Comparison of ENCODE assay signal across 11 cellular contexts in the genomic region with DNA sequence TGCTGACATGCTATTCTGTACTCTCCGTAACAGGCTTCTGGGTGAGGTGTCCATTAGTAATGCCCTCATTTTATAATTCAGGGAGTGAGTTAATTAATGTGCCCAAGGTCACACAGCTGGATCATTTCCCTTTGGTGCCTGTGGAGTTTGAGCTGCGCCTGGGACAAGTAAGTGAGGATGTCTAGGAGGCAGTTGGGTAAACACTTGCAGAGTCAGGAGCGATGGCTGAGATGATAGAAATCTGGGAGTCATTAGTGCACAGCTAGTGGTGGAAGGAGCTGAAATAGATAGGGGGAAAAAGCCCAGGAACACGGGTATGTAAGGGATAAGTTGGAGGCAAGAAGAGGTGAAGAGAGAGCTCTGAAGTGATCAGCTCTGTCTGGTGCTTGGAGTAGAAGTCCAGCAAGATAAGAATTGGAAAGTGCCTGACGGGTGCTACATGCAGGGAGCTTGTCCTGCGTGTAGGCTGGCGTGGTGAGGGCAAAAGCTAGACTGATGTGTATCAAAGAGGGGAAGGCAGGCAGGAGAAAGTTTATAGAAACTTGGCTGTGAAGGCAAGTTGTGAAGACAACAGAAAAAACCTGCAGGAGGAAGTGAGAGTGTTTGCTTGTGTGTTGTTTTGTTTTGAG. TPM values are rescaled to one million over a fixed set of nuclear protein-coding genes. Genes with fewer than 3 reads are reported as not detected.
DNase-seq lines count a peak whose midpoint lies in the region; ATAC-seq and TF ChIP-seq lines count a peak whose summit lies in the region.
"Had no signal": no experiment of that assay in that cellular context is flagged by ENCODE, and none has a peak within 500 bp of the region (broad histone marks: within the 10 kb centered on the region; RNA-seq: fewer than 3 reads in every experiment).

No MANE protein-coding gene starts in this region.

- no peaks in the 10 kb centered on the region for H3K9me3 Mint-ChIP-seq in neural progenitor cell
- no peaks in the 10 kb centered on the region for H3K9me3 Mint-ChIP-seq in activated CD4-positive, alpha-beta memory T cell treated with anti-CD3 and anti-CD28 coated beads for 36 hours

- ATAC-seq in foreskin keratinocyte, result no peak
- ATAC-seq: PC-3 had no signal

- H3K36me3 ChIP-seq in BLaER1 treated with 17β-estradiol and CSF1 and Interleukin-3, amounts not matched to agents 10 nM and 100 nM, result peaks cover 0 to 11% (median 3%) of the 10 kb centered on the region in 11 experiments; a peak in 6 of 22 replicates
- H3K36me3 ChIP-seq in GM23248 (ENCODE audit: low read depth) (no peaks in the 10 kb centered on the region), SU-DHL-6 (ENCODE audit: low read length) (no peaks in the 10 kb centered on the region), neural progenitor cell (no peaks in the 10 kb centered on the region)

- H3F3A ChIP-seq in GM23248 (ENCODE audit: insufficient read depth) (peaks cover 45% of the 10 kb centered on the region), SU-DHL-6 (ENCODE audit: insufficient read depth) (peaks cover 16% of the 10 kb centered on the region), neural progenitor cell (ENCODE audit: low read depth) (peaks cover 34% of the 10 kb centered on the region)

- CTCF ChIA-PET in activated CD4-positive, alpha-beta memory T cell treated with anti-CD3 and anti-CD28 coated beads for 36 hours (lab: Charles Lee), result no interaction called here

- H3K4me1 Mint-ChIP-seq in neural progenitor cell, result peaks cover 19% of the 10 kb centered on the region
- H3K4me1 Mint-ChIP-seq in activated CD4-positive, alpha-beta memory T cell treated with anti-CD3 and anti-CD28 coated beads for 36 hours (ENCODE audit: low read depth), result peaks cover 6% of the 10 kb centered on the region

- no peaks in the 10 kb centered on the region for H3K27me3 ChIP-seq in BLaER1 treated with 17β-estradiol and CSF1 and Interleukin-3, amounts not matched to agents 10 nM and 100 nM
- H3K27me3 ChIP-seq in GM23248 (replicated peaks; ENCODE audit: insufficient read depth), result no peaks in the 10 kb centered on the region
- H3K27me3 ChIP-seq in SU-DHL-6 (ENCODE audit: low read length), result no peaks in the 10 kb centered on the region
- no peaks in the 10 kb centered on the region for H3K27me3 ChIP-seq in neural progenitor cell
- H3K27me3 ChIP-seq in foreskin keratinocyte, result no peaks in the 10 kb centered on the region

- no peaks in the 10 kb centered on the region for H3K9me2 ChIP-seq in GM23248 (ENCODE audit: insufficient read depth)
- H3K9me2 ChIP-seq in SU-DHL-6 (replicated peaks; ENCODE audit: insufficient read depth, low read length), result no peaks in the 10 kb centered on the region

- intact Hi-C loops in activated CD4-positive, alpha-beta memory T cell treated with anti-CD3 and anti-CD28 coated beads for 36 hours (cut with micrococcal nuclease), result loop anchor here (1.0 to 5.0 kb wide), 8 partner anchors 65 to 1016 kb away; a partner anchor contains a TSS

- POLR2A ChIA-PET in activated CD4-positive, alpha-beta memory T cell treated with anti-CD3 and anti-CD28 coated beads for 36 hours (lab: Charles Lee), result interaction anchor here (0.7 kb wide), 1 partner anchor 457 kb away, joined by 3 read pairs; no protein-coding TSS in a partner anchor

- TF ChIP-seq CTCF in SU-DHL-6 (IDR thresholded peaks at IDR 0.05; ENCODE audit: insufficient read depth, low read length, poor library complexity, severe bottlenecking) (no peak), neural progenitor cell (IDR thresholded peaks at IDR 0.05) (no peak), foreskin keratinocyte (conservative IDR thresholded peaks at IDR 0.05) (no peak)

- H4K20me1 ChIP-seq in BLaER1 treated with 17β-estradiol and CSF1 and Interleukin-3, amounts not matched to agents 10 nM and 100 nM, result peaks cover 23 to 32% (median 25%) of the 10 kb centered on the region in 11 experiments
- H4K20me1 ChIP-seq in GM23248 (ENCODE audit: insufficient read depth) (peaks cover 20% of the 10 kb centered on the region; the same call in 1 of the 2 replicates), SU-DHL-6 (ENCODE audit: low read depth, low read length) (peaks cover 20% of the 10 kb centered on the region), neural progenitor cell (ENCODE audit: low read depth) (peaks cover 25% of the 10 kb centered on the region)

- H3K4me1 ChIP-seq in BLaER1 treated with 17β-estradiol and CSF1 and Interleukin-3, amounts not matched to agents 10 nM and 100 nM, result peaks cover 40 to 59% (median 51%) of the 10 kb centered on the region in 10 experiments
- H3K4me1 ChIP-seq in GM23248 (ENCODE audit: insufficient read depth) (peaks cover 42% of the 10 kb centered on the region), neural progenitor cell (peaks cover 34% of the 10 kb centered on the region), foreskin keratinocyte (peaks cover 15% of the 10 kb centered on the region)

- peaks cover 26% of the 10 kb centered on the region for H3K79me2 ChIP-seq in GM23248 (ENCODE audit: insufficient read depth)
- H3K79me2 ChIP-seq in SU-DHL-6 (ENCODE audit: insufficient read depth, low read length), result peaks cover 32% of the 10 kb centered on the region
- H3K79me2 ChIP-seq in neural progenitor cell (ENCODE audit: low read depth), result peaks cover 57% of the 10 kb centered on the region

- no peak overlapping the region for H3K27ac Mint-ChIP-seq in neural progenitor cell
- H3K27ac Mint-ChIP-seq in activated CD4-positive, alpha-beta memory T cell treated with anti-CD3 and anti-CD28 coated beads for 36 hours, result no peak overlapping the region

- H3K9ac ChIP-seq in BLaER1 treated with 17β-estradiol and CSF1 and Interleukin-3, amounts not matched to agents 10 nM and 100 nM, result peak overlapping the region; percentile 26 to 100 (median 99); a peak in 18 of 22 replicates
- no peak overlapping the region for H3K9ac ChIP-seq in GM23248
- H3K9ac ChIP-seq in SU-DHL-6 (ENCODE audit: low read length), result peak overlapping the region; percentile 93
- H3K9ac ChIP-seq in neural progenitor cell, result no peak overlapping the region

- peak; percentile 30 for DNase-seq in GM23248
- DNase-seq in neural progenitor cell (ENCODE audit: low spot score), result no peak
- no peak for DNase-seq in activated CD8-positive, alpha-beta memory T cell treated with anti-CD3 and anti-CD28 coated beads for 24 hours
- no peak for DNase-seq in foreskin keratinocyte
- no peak for DNase-seq in activated CD4-positive, alpha-beta memory T cell treated with anti-CD3 and anti-CD28 coated beads for 36 hours
- no peak for DNase-seq in activated T-cell treated with anti-CD3 and anti-CD28 coated beads, Interleukin-2, amount 50 U/mL, for 48 hours
- DNase-seq: central memory CD4-positive, alpha-beta T cell; NCI-H1048; PC-3 had no signal

- no peak overlapping the region for H3K4me3 Mint-ChIP-seq in neural progenitor cell
- H3K4me3 Mint-ChIP-seq in activated CD4-positive, alpha-beta memory T cell treated with anti-CD3 and anti-CD28 coated beads for 36 hours, result no peak overlapping the region

- H3K27ac ChIP-seq in BLaER1 treated with 17β-estradiol and CSF1 and Interleukin-3, amounts not matched to agents 10 nM and 100 nM, result peak overlapping the region in 9 of 11 experiments; percentile 95 to 99 (median 99); a peak in 18 of 22 replicates
- H3K27ac ChIP-seq in GM23248, result no peak overlapping the region
- peak overlapping the region; percentile 94 for H3K27ac ChIP-seq in SU-DHL-6 (ENCODE audit: low read depth, low read length)
- no peak overlapping the region for H3K27ac ChIP-seq in neural progenitor cell
- H3K27ac ChIP-seq in foreskin keratinocyte, result no peak overlapping the region

- H3K27me3 Mint-ChIP-seq in neural progenitor cell (ENCODE audit: insufficient read depth, low read depth), result peaks cover 5% of the 10 kb centered on the region
- H3K27me3 Mint-ChIP-seq in activated CD4-positive, alpha-beta memory T cell treated with anti-CD3 and anti-CD28 coated beads for 36 hours, result no peaks in the 10 kb centered on the region

- in situ Hi-C loops in GM23248 (cut with MboI), result no loop called here

- H2AFZ ChIP-seq in GM23248 (peak overlapping the region; percentile 94), SU-DHL-6 (ENCODE audit: low read depth, low read length, severe bottlenecking) (peak overlapping the region; percentile 50), neural progenitor cell (replicated peaks) (no peak overlapping the region)

- peaks cover 2% of the 10 kb centered on the region for H3K36me3 Mint-ChIP-seq in neural progenitor cell
- no peaks in the 10 kb centered on the region for H3K36me3 Mint-ChIP-seq in activated CD4-positive, alpha-beta memory T cell treated with anti-CD3 and anti-CD28 coated beads for 36 hours

- peak overlapping the region; percentile 79 to 98 (median 90) for H3K4me2 ChIP-seq in BLaER1 treated with 17β-estradiol and CSF1 and Interleukin-3, amounts not matched to agents 10 nM and 100 nM
- H3K4me2 ChIP-seq in GM23248 (ENCODE audit: unreplicated experiment) (peak overlapping the region; percentile 98), SU-DHL-6 (ENCODE audit: low read depth, low read length, poor library complexity, severe bottlenecking) (peak overlapping the region; percentile 77), neural progenitor cell (peak overlapping the region; percentile 95)

- WGBS in GM23248 (ENCODE audit: low coverage in 1 of 2, low lambda C conversion rate in 2 of 2, missing lambda C conversion rate in 2 of 2), 2 experiments, result 41 to 42% methylated on average over 7 of the region's 7 CpGs

- no peaks in the 10 kb centered on the region for H3K9me3 ChIP-seq in BLaER1 treated with 17β-estradiol and CSF1 and Interleukin-3, amounts not matched to agents 10 nM and 100 nM (replicated peaks in 1 of 11)
- H3K9me3 ChIP-seq in GM23248 (ENCODE audit: low read depth) (no peaks in the 10 kb centered on the region), SU-DHL-6 (ENCODE audit: insufficient read depth, low read length) (no peaks in the 10 kb centered on the region), neural progenitor cell (ENCODE audit: low read depth) (no peaks in the 10 kb centered on the region)

- H3K4me3 ChIP-seq in BLaER1 treated with 17β-estradiol and CSF1 and Interleukin-3, amounts not matched to agents 10 nM and 100 nM, result peak overlapping the region in 7 of 10 experiments; percentile 95 to 99 (median 98); a peak in 12 of 20 replicates
- no peak overlapping the region for H3K4me3 ChIP-seq in GM23248
- peak overlapping the region; percentile 52 for H3K4me3 ChIP-seq in SU-DHL-6 (ENCODE audit: insufficient read depth, low read length, poor library complexity, severe bottlenecking)
- peak overlapping the region; percentile 99 for H3K4me3 ChIP-seq in neural progenitor cell

RNA-seq across cellular contexts. Expression of a gene that starts 1.7 kb away (rescaled TPM):
- total RNA-seq in GM23248 (2014; rRNA removed; shearing (Covaris generic)), result 3.2 and 3.7 TPM in 2 replicates
- polyA plus RNA-seq in GM23248 (2016; fragmentation: Nextera tagmentation; extraction: Ambion mirVana) (18.8 and 19.4 TPM in 2 replicates), foreskin keratinocyte (8.9 and 11.4 TPM in 2 replicates)
- total RNA-seq in neural progenitor cell (ENCODE audit: low replicate concordance) (27.0 and 31.9 TPM in 2 replicates), foreskin keratinocyte (17.1 and 18.7 TPM in 2 replicates)
- 10 to 100 TPM; 38.0 to 39.4 TPM for total RNA-seq in activated CD4-positive, alpha-beta memory T cell treated with anti-CD3 and anti-CD28 coated beads for 36 hours

Comparison
In these comparisons a context has a peak if more than half of its experiments do, and no peak if none do; other contexts are left out.
1. H3K27ac ChIP-seq: peak in BLaER1 treated with 17β-estradiol and CSF1 and Interleukin-3, amounts not matched to agents 10 nM and 100 nM (9 of 11) and SU-DHL-6 (single experiment); none in GM23248 (single experiment), neural progenitor cell (single experiment) and foreskin keratinocyte (single experiment).
2. H3K9ac ChIP-seq: peak in BLaER1 treated with 17β-estradiol and CSF1 and Interleukin-3, amounts not matched to agents 10 nM and 100 nM (11 of 11) and SU-DHL-6 (single experiment); none in GM23248 (single experiment) and neural progenitor cell (single experiment).
3. Peak in every context shown above with its lines, with median percentiles within 50 percentile points of each other: H3K4me2 ChIP-seq.